9 cellular contexts compared by ENCODE assay signal in the genomic region with DNA sequence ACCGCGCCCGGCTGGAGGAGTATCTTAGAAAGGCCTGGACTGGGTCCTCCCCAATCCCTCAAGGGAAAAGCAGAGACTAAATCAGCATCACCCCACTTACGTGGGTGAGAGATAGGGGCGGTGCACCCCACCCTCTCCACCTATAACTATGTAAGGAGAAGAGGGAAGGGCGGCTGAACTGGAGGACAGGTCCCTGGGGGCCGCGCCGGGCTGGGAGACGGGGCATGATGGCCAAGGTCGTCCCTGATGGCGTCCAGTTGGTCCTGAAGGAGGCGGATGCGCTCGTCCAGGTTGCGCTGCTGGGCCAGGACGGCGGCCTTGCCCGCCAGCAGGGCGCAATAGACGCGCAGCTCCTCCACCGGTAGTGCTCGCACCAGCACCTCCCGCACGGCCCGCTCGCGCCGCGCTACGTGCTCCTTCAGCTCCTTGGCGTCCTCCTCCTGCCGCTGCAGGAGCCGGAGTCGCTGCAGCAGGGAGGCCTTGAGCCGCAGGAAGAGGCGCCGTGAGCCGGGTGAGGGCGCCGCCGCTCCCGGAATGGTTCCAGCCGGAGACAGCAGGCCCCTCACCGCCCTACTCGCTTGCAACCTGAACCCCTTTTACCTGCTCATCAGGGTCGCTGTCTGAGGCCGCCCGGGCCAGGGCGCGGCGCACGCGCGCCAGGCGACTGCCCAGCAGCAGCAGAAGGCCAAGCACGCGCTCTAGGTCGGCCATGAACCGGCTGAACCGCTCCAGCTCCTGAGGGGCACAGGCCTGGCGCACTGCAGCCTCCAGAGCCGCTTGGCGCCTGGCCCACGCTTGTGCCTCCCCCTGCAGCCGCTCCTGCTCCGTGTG. TPM values are rescaled to one million over a fixed set of nuclear protein-coding genes. Genes with fewer than 3 reads are reported as not detected.
DNase-seq lines count a peak whose midpoint lies in the region; ATAC-seq, FAIRE-seq and TF ChIP-seq lines count a peak whose summit lies in the region.
"Had no signal": no experiment of that assay in that cellular context is flagged by ENCODE, and none has a peak within 500 bp of the region (broad histone marks: within the 10 kb centered on the region; RNA-seq: fewer than 3 reads in every experiment).

No MANE protein-coding gene starts in this region.

- H3K36me3 ChIP-seq in astrocyte (ENCODE audit: insufficient read depth, low read length) (no peaks in the 10 kb centered on the region), iPS-18a (ENCODE audit: control insufficient read depth, low read depth, low read length) (no peaks in the 10 kb centered on the region)

- H3K79me2 ChIP-seq in astrocyte (ENCODE audit: insufficient read depth, low read length): no peaks in the 10 kb centered on the region

- H3K27ac Mint-ChIP-seq in astrocyte (ENCODE audit: unreplicated experiment): no peak overlapping the region
- H3K27ac Mint-ChIP-seq in stimulated activated naive B cell treated with anti-CD40 and anti-IgM and Interleukin-4, amounts not matched to agents 10 μg/mL and 1 μg/mL and 100 μg/mL, for 72 hours: no peak overlapping the region
- H3K27ac Mint-ChIP-seq: stimulated activated naive CD8-positive, alpha-beta T cell treated with anti-CD3 and anti-CD28 coated beads, Interleukin-15, Interleukin-2, amounts not matched to agents 100 ng/mL and 50 ng/mL, for 24 hours had no signal

- peak overlapping the region; percentile 82 for H3K4me2 ChIP-seq in astrocyte (ENCODE audit: low read length)

- TF ChIP-seq CTCF in HL-60 (IDR thresholded peaks at IDR 0.05; ENCODE audit: insufficient read depth, low read length) (no peak), astrocyte (IDR thresholded peaks at IDR 0.05; ENCODE audit: insufficient read depth, low read depth, low read length) (no peak)

- peak overlapping the region; percentile 85 for H2AFZ ChIP-seq in astrocyte (ENCODE audit: low read depth, low read length)

- H3K27ac ChIP-seq in HL-60 (replicated peaks) (no peak overlapping the region), astrocyte (ENCODE audit: low read depth, low read length) (no peak overlapping the region), iPS-18a (ENCODE audit: low read length) (no peak overlapping the region)

- no peak for ATAC-seq in stimulated activated naive B cell treated with anti-CD40 and anti-IgM and Interleukin-4, amounts not matched to agents 10 μg/mL and 1 μg/mL and 100 μg/mL, for 72 hours (replicated peaks)
- ATAC-seq in HG03280 (IDR thresholded peaks at IDR 0.05; ENCODE audit: unreplicated experiment): no peak

- DNase-seq in HL-60 (ENCODE audit: low read depth in 1 of 2, low spot score in 1 of 2): no peak
- peak; percentile 38 for DNase-seq in astrocyte (ENCODE audit: low read depth)
- no peak for DNase-seq in stimulated activated naive B cell treated with anti-CD40 and anti-IgM and Interleukin-4, amounts not matched to agents 10 μg/mL and 1 μg/mL and 100 μg/mL, for 72 hours
- DNase-seq in OCI-M1 (lab: John Stamatoyannopoulos, UW): no peak
- no peak for DNase-seq in NCI-H1436 (lab: John Stamatoyannopoulos, UW)

- H3K27me3 ChIP-seq in HL-60 (ENCODE audit: insufficient read depth, poor library complexity, severe bottlenecking): peaks cover 2% of the 10 kb centered on the region
- no peaks in the 10 kb centered on the region for H3K27me3 ChIP-seq in astrocyte (ENCODE audit: insufficient read depth, low read length)
- peaks cover 59% of the 10 kb centered on the region for H3K27me3 ChIP-seq in iPS-18a (ENCODE audit: control insufficient read depth, insufficient read depth, low read length)

- peaks cover 4% of the 10 kb centered on the region for H4K20me1 ChIP-seq in astrocyte (ENCODE audit: insufficient read depth, low read length)

- H3K4me1 ChIP-seq in astrocyte (ENCODE audit: insufficient read depth, low read length) (peaks cover 7% of the 10 kb centered on the region), iPS-18a (ENCODE audit: control insufficient read depth, low read depth, low read length) (peaks cover 14% of the 10 kb centered on the region)

- H3K27me3 Mint-ChIP-seq in astrocyte (ENCODE audit: low read depth, unreplicated experiment): peaks cover 24% of the 10 kb centered on the region
- H3K27me3 Mint-ChIP-seq in stimulated activated naive B cell treated with anti-CD40 and anti-IgM and Interleukin-4, amounts not matched to agents 10 μg/mL and 1 μg/mL and 100 μg/mL, for 72 hours: peaks cover 49 to 91% of the 10 kb centered on the region in 2 donors

- no peaks in the 10 kb centered on the region for H3K9me3 Mint-ChIP-seq in astrocyte (ENCODE audit: unreplicated experiment)
- H3K9me3 Mint-ChIP-seq in stimulated activated naive B cell treated with anti-CD40 and anti-IgM and Interleukin-4, amounts not matched to agents 10 μg/mL and 1 μg/mL and 100 μg/mL, for 72 hours: no peaks in the 10 kb centered on the region
- H3K9me3 Mint-ChIP-seq: stimulated activated naive CD8-positive, alpha-beta T cell treated with anti-CD3 and anti-CD28 coated beads, Interleukin-15, Interleukin-2, amounts not matched to agents 100 ng/mL and 50 ng/mL, for 24 hours had no signal

- no peak overlapping the region for H3K9ac ChIP-seq in astrocyte (ENCODE audit: low read length)
- peak overlapping the region; percentile 51 for H3K9ac ChIP-seq in iPS-18a (ENCODE audit: low read length)

- H3K4me3 ChIP-seq in HL-60 (replicated peaks; ENCODE audit: insufficient read depth, low read length): peak overlapping the region; percentile 31
- peak overlapping the region; percentile 43 for H3K4me3 ChIP-seq in astrocyte (ENCODE audit: insufficient read depth, low read depth, low read length)
- peak overlapping the region; percentile 14 for H3K4me3 ChIP-seq in iPS-18a (ENCODE audit: low read length)

- peak overlapping the region; percentile 54 for H3K4me3 Mint-ChIP-seq in astrocyte (ENCODE audit: unreplicated experiment)
- peak overlapping the region; percentile 69 to 72 for H3K4me3 Mint-ChIP-seq in stimulated activated naive B cell treated with anti-CD40 and anti-IgM and Interleukin-4, amounts not matched to agents 10 μg/mL and 1 μg/mL and 100 μg/mL, for 72 hours
- H3K4me3 Mint-ChIP-seq: stimulated activated naive CD8-positive, alpha-beta T cell treated with anti-CD3 and anti-CD28 coated beads, Interleukin-15, Interleukin-2, amounts not matched to agents 100 ng/mL and 50 ng/mL, for 24 hours had no signal

- FAIRE-seq in astrocyte (lab: Jason Lieb, UNC): no peak
- FAIRE-seq: colon had no signal

- peaks cover 5% of the 10 kb centered on the region for H3K4me1 Mint-ChIP-seq in astrocyte (ENCODE audit: low read depth, unreplicated experiment)
- H3K4me1 Mint-ChIP-seq in stimulated activated naive B cell treated with anti-CD40 and anti-IgM and Interleukin-4, amounts not matched to agents 10 μg/mL and 1 μg/mL and 100 μg/mL, for 72 hours: peaks cover 10 to 35% of the 10 kb centered on the region in 2 donors

- peaks cover 13% of the 10 kb centered on the region for H3K36me3 Mint-ChIP-seq in astrocyte (ENCODE audit: low read depth, unreplicated experiment)
- no peaks in the 10 kb centered on the region for H3K36me3 Mint-ChIP-seq in stimulated activated naive B cell treated with anti-CD40 and anti-IgM and Interleukin-4, amounts not matched to agents 10 μg/mL and 1 μg/mL and 100 μg/mL, for 72 hours

- H3K9me3 ChIP-seq in astrocyte (ENCODE audit: insufficient read depth, low read depth, low read length) (no peaks in the 10 kb centered on the region), iPS-18a (ENCODE audit: control insufficient read depth, low read depth, low read length) (no peaks in the 10 kb centered on the region)

RNA-seq across cellular contexts. Expression of gene SHROOM1, which starts 7.6 kb away (rescaled TPM):
- total RNA-seq in astrocyte: 5.0 TPM in 2 replicates

RNA-seq across cellular contexts. Expression of gene SOWAHA, which starts 9.8 kb away (rescaled TPM):
- total RNA-seq in astrocyte: 0.10 and 0.20 TPM in 2 replicates

RNA-seq across cellular contexts. Expression of gene GDF9, which starts 43.4 kb away (rescaled TPM):
- 0.34 and 0.46 TPM in 2 replicates for total RNA-seq in astrocyte

RNA-seq across cellular contexts. Expression of gene UQCRQ, which starts 43.6 kb away (rescaled TPM):
- 382 and 409 TPM in 2 replicates for total RNA-seq in astrocyte

RNA-seq across cellular contexts. Expression of gene SEPTIN8, which starts 45.8 kb away (rescaled TPM):
- total RNA-seq in astrocyte: 97.5 and 106 TPM in 2 replicates
